ENCODE assay signal across 1 cellular context in the genomic region with DNA sequence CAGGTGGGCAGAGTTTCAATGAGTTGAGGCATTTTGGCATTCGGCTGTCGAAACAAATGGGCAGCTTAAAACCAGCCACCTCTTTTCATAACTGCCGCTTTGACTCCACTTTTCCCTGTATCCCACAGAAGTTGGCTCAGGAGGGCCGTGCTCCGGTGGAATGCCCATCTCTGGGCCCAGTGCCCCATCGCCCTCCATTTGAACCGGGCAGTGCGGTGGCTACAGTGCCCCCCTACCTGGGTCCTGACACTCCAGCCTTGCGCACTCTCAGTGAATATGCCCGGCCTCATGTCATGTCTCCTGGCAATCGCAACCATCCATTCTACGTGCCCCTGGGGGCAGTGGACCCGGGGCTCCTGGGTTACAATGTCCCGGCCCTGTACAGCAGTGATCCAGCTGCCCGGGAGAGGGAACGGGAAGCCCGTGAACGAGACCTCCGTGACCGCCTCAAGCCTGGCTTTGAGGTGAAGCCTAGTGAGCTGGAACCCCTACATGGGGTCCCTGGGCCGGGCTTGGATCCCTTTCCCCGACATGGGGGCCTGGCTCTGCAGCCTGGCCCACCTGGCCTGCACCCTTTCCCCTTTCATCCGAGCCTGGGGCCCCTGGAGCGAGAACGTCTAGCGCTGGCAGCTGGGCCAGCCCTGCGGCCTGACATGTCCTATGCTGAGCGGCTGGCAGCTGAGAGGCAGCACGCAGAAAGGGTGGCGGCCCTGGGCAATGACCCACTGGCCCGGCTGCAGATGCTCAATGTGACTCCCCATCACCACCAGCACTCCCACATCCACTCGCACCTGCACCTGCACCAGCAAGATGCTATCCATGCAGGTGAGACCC.
TF ChIP-seq lines count a peak whose summit lies in the region.

No MANE protein-coding gene starts in this region.

TF ChIP-seq in H1, 55 proteins besides CTCF, POLR2A, EP300 and RAD21:
- TF ChIP-seq CREB1 (IDR thresholded peaks at IDR 0.05), result no peak
- peak; percentile 80; the same call in 1 of the 2 replicates for TF ChIP-seq POLR2AphosphoS5 (IDR thresholded peaks at IDR 0.05; ENCODE audit: low read depth, low read length)
